In the genomic region with DNA sequence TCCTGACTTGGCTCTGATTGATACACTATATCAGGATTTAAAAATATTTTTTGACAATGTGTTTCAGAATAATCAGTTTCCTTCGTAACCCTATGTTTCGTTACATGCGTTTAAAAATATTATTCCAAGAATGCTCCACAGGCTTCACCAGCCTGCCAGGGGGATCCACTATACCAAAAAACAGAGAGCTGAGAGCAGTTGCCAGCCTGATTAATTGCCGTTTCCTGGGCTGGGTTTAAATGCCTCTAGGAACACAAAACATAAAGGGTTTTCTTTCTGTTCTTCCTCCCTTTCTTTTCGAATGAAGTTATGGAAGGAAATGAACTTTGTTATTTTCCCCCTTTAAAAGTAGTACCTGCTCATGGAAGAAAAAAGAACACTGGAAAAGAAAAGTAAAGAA, we compare ENCODE assay signal across 9 cellular contexts. TPM values are rescaled to one million over a fixed set of nuclear protein-coding genes. Genes with fewer than 3 reads are reported as not detected.
DNase-seq lines count a peak whose midpoint lies in the region; ATAC-seq and TF ChIP-seq lines count a peak whose summit lies in the region.
"Had no signal": no experiment of that assay in that cellular context is flagged by ENCODE, and none has a peak within 500 bp of the region (broad histone marks: within the 10 kb centered on the region; RNA-seq: fewer than 3 reads in every experiment).

No MANE protein-coding gene starts in this region.

- H3K36me3 ChIP-seq in BE2C (no peaks in the 10 kb centered on the region), Karpas-422 (ENCODE audit: insufficient read depth, low read length) (no peaks in the 10 kb centered on the region)

- intact Hi-C loops in posterior cingulate gyrus (cut with DNase I): no loop called here

- no peaks in the 10 kb centered on the region for H3K9me2 ChIP-seq in Karpas-422 (replicated peaks; ENCODE audit: insufficient read depth, low read length)

- H3K79me2 ChIP-seq in Karpas-422 (ENCODE audit: low read length): no peaks in the 10 kb centered on the region

- H3K4me1 Mint-ChIP-seq in naive thymus-derived CD8-positive, alpha-beta T cell: peaks cover 28 to 80% (median 55%) of the 10 kb centered on the region in 4 donors

- POLR2A ChIA-PET in naive thymus-derived CD8-positive, alpha-beta T cell (lab: Charles Lee): interaction anchor here (1.0 to 10.9 kb wide), 6 partner anchors 9 to 70 kb away, joined by 4 to 338 read pairs (median 8); no protein-coding TSS in a partner anchor

- no peaks in the 10 kb centered on the region for H3K9me3 ChIP-seq in BE2C
- no peaks in the 10 kb centered on the region for H3K9me3 ChIP-seq in Karpas-422 (ENCODE audit: low read length)

- H3K4me3 Mint-ChIP-seq in naive thymus-derived CD8-positive, alpha-beta T cell: peak overlapping the region; percentile 84 to 95 (median 90)

- no peaks in the 10 kb centered on the region for H3K9me3 Mint-ChIP-seq in naive thymus-derived CD8-positive, alpha-beta T cell

- peaks cover 16% of the 10 kb centered on the region for H3K4me1 ChIP-seq in BE2C
- peaks cover 38% of the 10 kb centered on the region for H3K4me1 ChIP-seq in Karpas-422 (ENCODE audit: low read length)

- no peaks in the 10 kb centered on the region for H4K20me1 ChIP-seq in Karpas-422 (ENCODE audit: insufficient read depth, low read depth, low read length)

- H3K27me3 ChIP-seq in BE2C (no peaks in the 10 kb centered on the region), Karpas-422 (ENCODE audit: low read length) (no peaks in the 10 kb centered on the region)

- DNase-seq in BE2C (no peak), Karpas-422 (no peak), coronary artery (ENCODE audit: low spot score) (no peak), posterior cingulate gyrus (no peak), GM20000 (ENCODE audit: low spot score) (no peak)
- no peak for DNase-seq in naive thymus-derived CD8-positive, alpha-beta T cell
- no peak for DNase-seq in activated CD4-positive, CD25-positive, alpha-beta regulatory T cell treated with anti-CD3 and anti-CD28 coated beads, Interleukin-2, amount 50 U/mL, for 72 hours
- DNase-seq: NCI-H446 had no signal

- H3K27ac ChIP-seq in Karpas-422 (ENCODE audit: low read length): no peak overlapping the region
- H3K27ac ChIP-seq in coronary artery: peak overlapping the region; percentile 93 to 96

- peak overlapping the region; percentile 82 for H2AFZ ChIP-seq in Karpas-422 (ENCODE audit: low read length)

- no peak for ATAC-seq in naive thymus-derived CD8-positive, alpha-beta T cell
- ATAC-seq in HG02798 (IDR thresholded peaks at IDR 0.05; ENCODE audit: poor library complexity, unreplicated experiment): no peak

- H3K4me2 ChIP-seq in Karpas-422 (ENCODE audit: low read depth, low read length, poor library complexity, severe bottlenecking): peak overlapping the region; percentile 90

- no peaks in the 10 kb centered on the region for H3K27me3 Mint-ChIP-seq in naive thymus-derived CD8-positive, alpha-beta T cell

- peak overlapping the region; percentile 36 for H3K4me3 ChIP-seq in BE2C (ENCODE audit: low read depth, low read length)
- H3K4me3 ChIP-seq in Karpas-422 (ENCODE audit: low read length): no peak overlapping the region; the same call in 1 of the 2 replicates
- peak overlapping the region; percentile 60 for H3K4me3 ChIP-seq in coronary artery

- TF ChIP-seq CTCF in BE2C (IDR thresholded peaks at IDR 0.05; ENCODE audit: low read depth, low read length) (0 out of 2 replicates have a peak, but pooled peaks have one; percentile 1), coronary artery (IDR thresholded peaks at IDR 0.05) (no peak), GM20000 (IDR thresholded peaks at IDR 0.05; ENCODE audit: extremely low read depth, missing control alignments) (no peak)

- no peaks in the 10 kb centered on the region for H3K36me3 Mint-ChIP-seq in naive thymus-derived CD8-positive, alpha-beta T cell

- H3K9ac ChIP-seq in Karpas-422 (ENCODE audit: low read length): peak overlapping the region; percentile 66

- H3K27ac Mint-ChIP-seq in naive thymus-derived CD8-positive, alpha-beta T cell: peak overlapping the region; percentile 98 to 100 (median 100)

RNA-seq across cellular contexts. Expression of a gene that starts 47.9 kb away (rescaled TPM):
- polyA plus RNA-seq in BE2C (2012; ENCODE audit: insufficient read depth, insufficient read length, low read depth): 45.2 TPM
- 29.9 and 30.7 TPM in 2 replicates for total RNA-seq in Karpas-422 (2014; rRNA removed; shearing (Covaris generic); ENCODE audit: low replicate concordance)
- 100 to 1,000 TPM; 102 to 103 TPM for total RNA-seq in naive thymus-derived CD8-positive, alpha-beta T cell
- 10 to 100 TPM; 72.9 to 91.8 (median 81.6) TPM for polyA plus RNA-seq in naive thymus-derived CD8-positive, alpha-beta T cell
